In the genomic region with DNA sequence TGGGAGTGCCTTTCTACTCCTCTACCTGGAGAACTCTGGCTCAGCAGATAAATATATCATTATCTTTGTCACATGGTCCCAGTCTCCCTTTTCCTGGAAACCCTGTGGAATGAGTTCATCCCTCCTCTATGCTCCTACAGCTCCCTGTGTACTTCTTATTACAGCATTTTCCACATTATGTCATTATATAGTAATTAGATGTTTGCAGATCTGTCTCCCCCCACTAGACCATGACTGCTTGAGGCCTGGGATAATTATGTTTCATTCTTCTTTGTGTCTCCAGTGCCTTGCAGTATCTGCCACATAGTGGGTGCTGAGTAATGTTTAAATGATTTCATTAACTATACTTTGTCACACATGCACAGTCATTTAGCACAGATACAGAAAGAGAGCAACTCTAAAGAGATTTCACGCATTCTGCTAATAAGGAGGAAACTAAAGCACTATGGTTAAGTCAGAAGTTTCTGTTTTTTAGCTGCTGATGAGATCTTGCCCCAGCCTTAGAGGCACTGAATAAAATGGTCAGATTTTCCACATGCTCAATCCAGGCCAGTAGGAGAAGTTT, we compare ENCODE assay signal across 16 cellular contexts.
DNase-seq lines count a peak whose midpoint lies in the region; ATAC-seq and TF ChIP-seq lines count a peak whose summit lies in the region.
"Had no signal": no experiment of that assay in that cellular context is flagged by ENCODE, and none has a peak within 500 bp of the region (broad histone marks: within the 10 kb centered on the region; RNA-seq: fewer than 3 reads in every experiment).

No MANE protein-coding gene starts in this region.

- H3K4me3 ChIP-seq in fibroblast of the aortic adventitia (ENCODE audit: low read depth, low read length): no peak overlapping the region
- H3K4me3 ChIP-seq: heart left ventricle, uterus had no signal

- POLR2A ChIA-PET in GM10248 (lab: Yijun Ruan, JAX): no interaction called here

- TF ChIP-seq CTCF in fibroblast of the aortic adventitia (IDR thresholded peaks at IDR 0.05; ENCODE audit: insufficient read depth, low read length): no peak
- no peak for TF ChIP-seq CTCF in GM10248 (IDR thresholded peaks at IDR 0.05; ENCODE audit: control extremely low read depth, extremely low read depth, low read depth, missing control alignments)

- DNase-seq in COR-L47 (lab: John Stamatoyannopoulos, UW) (peak; percentile 67), H4 (ENCODE audit: low spot score) (peak; percentile 35), NCI-H146 treated with DMSO at 0.1 percent for 48 hours (lab: John Stamatoyannopoulos, UW; ENCODE audit: unreplicated experiment) (peak; percentile 95), fibroblast of the aortic adventitia (ENCODE audit: low read depth) (peak; percentile 4), GM10248 (ENCODE audit: extremely low spot score) (no peak), SKM-1 treated with dmso at 0.1 percent for 144 hours (lab: John Stamatoyannopoulos, UW; ENCODE audit: unreplicated experiment) (no peak)
- DNase-seq: amygdala; EL; heart left ventricle; NCI-H2171; occipital lobe; stimulated activated CD4-positive, alpha-beta T cell treated with anti-CD3 and anti-CD28 coated beads, Interleukin-15, amount 100 ng/mL, for 24 hours; stimulated activated CD8-positive, alpha-beta memory T cell treated with anti-CD3 and anti-CD28 coated beads, Interleukin-4, amount 100 ng/mL, for 48 hours; uterus had no signal

- ATAC-seq in GM19455 (IDR thresholded peaks at IDR 0.05; ENCODE audit: unreplicated experiment) (no peak), GM19467 (IDR thresholded peaks at IDR 0.05; ENCODE audit: unreplicated experiment) (no peak)
- ATAC-seq: heart left ventricle had no signal

- CTCF ChIA-PET in GM10248 (lab: Yijun Ruan, JAX): interaction anchor here (0.7 kb wide), 2 partner anchors 10 to 42 kb away, joined by 3 to 4 read pairs; no protein-coding TSS in a partner anchor

Comparison
In these comparisons a context has a peak if more than half of its experiments do, and no peak if none do; other contexts are left out.
1. DNase-seq: peak in COR-L47 (single experiment), H4 (single experiment), NCI-H146 treated with DMSO at 0.1 percent for 48 hours (single experiment) and fibroblast of the aortic adventitia (single experiment); none in GM10248 (single experiment) and SKM-1 treated with dmso at 0.1 percent for 144 hours (single experiment).